In genomic region chr2:9331704-9332103, GRCh38 we compare ENCODE assay signal across 22 cellular contexts.
DNase-seq lines count a peak whose midpoint lies in the region; ATAC-seq and TF ChIP-seq lines count a peak whose summit lies in the region.
"Had no signal": no experiment of that assay in that cellular context is flagged by ENCODE, and none has a peak within 500 bp of the region (broad histone marks: within the 10 kb centered on the region; RNA-seq: fewer than 3 reads in every experiment).

No MANE protein-coding gene starts in this region.

- H3K4me2 ChIP-seq in fibroblast of lung (ENCODE audit: extremely low read depth, insufficient read depth, low read length): no peak overlapping the region

- no peaks in the 10 kb centered on the region for H4K20me1 ChIP-seq in fibroblast of lung (ENCODE audit: control insufficient read depth, extremely low read depth, insufficient read depth, low read length)

- no peak overlapping the region for H3K9ac ChIP-seq in fibroblast of lung (ENCODE audit: insufficient read depth, low read length)

- H3K27ac Mint-ChIP-seq in nephron: peak overlapping the region in 2 of 3 experiments; percentile 33 to 34
- H3K27ac Mint-ChIP-seq: activated T-cell treated with anti-CD3 and anti-CD28 coated beads, Interleukin-2, amount 50 U/mL, for 72 hours; CD4-positive, alpha-beta memory T cell had no signal

- DNase-seq in EL: peak; percentile 10
- peak; percentile 42 to 97 for DNase-seq in fibroblast of lung (ENCODE audit: low read depth in 2 of 2)
- DNase-seq in NCI-H748 (lab: John Stamatoyannopoulos, UW; ENCODE audit: unreplicated experiment): no peak
- DNase-seq in NCI-H345 treated with DMSO at 0.1 percent for 48 hours (lab: John Stamatoyannopoulos, UW; ENCODE audit: unreplicated experiment): no peak
- DNase-seq: activated CD4-positive, CD25-positive, alpha-beta regulatory T cell; activated CD8-positive, alpha-beta memory T cell treated with anti-CD3 and anti-CD28 coated beads for 24 hours; activated naive CD4-positive, alpha-beta T cell treated with anti-CD3 and anti-CD28 coated beads, Interleukin-2, amount 50 U/mL, for 16 hours; activated T-cell treated with anti-CD3 and anti-CD28 coated beads, Interleukin-2, amount 50 U/mL, for 72 hours; CD4-positive, alpha-beta memory T cell; dermis blood vessel endothelial cell; DMS53; left ventricle myocardium inferior; NCI-H1048; right cardiac atrium; SIG-M5 had no signal

- H3K4me3 ChIP-seq in fibroblast of lung (replicated peaks in 1 of 4; ENCODE audit: control extremely low read depth in 1 of 4, insufficient read depth in 1 of 4, low read depth in 3 of 4, low read length in 4 of 4): no peak overlapping the region
- H3K4me3 ChIP-seq: gastroesophageal sphincter, left ventricle myocardium inferior had no signal

- H3K9me3 ChIP-seq in fibroblast of lung (ENCODE audit: control insufficient read depth, insufficient read depth, low read depth, low read length): no peaks in the 10 kb centered on the region
- H3K9me3 ChIP-seq: gastroesophageal sphincter, left ventricle myocardium inferior, neutrophil had no signal

- peaks cover 42% of the 10 kb centered on the region for H3K36me3 Mint-ChIP-seq in nephron (ENCODE audit: low read depth)
- H3K36me3 Mint-ChIP-seq: CD4-positive, alpha-beta memory T cell had no signal

- no peaks in the 10 kb centered on the region for H3K9me3 Mint-ChIP-seq in nephron
- H3K9me3 Mint-ChIP-seq: activated T-cell treated with anti-CD3 and anti-CD28 coated beads, Interleukin-2, amount 50 U/mL, for 72 hours; brain had no signal

- H3K27me3 Mint-ChIP-seq in nephron (ENCODE audit: low read depth): no peaks in the 10 kb centered on the region

- peaks cover 2% of the 10 kb centered on the region for H3K36me3 ChIP-seq in fibroblast of lung (ENCODE audit: control insufficient read depth, insufficient read depth, low read length)
- H3K36me3 ChIP-seq: neutrophil had no signal

- no peaks in the 10 kb centered on the region for H3K79me2 ChIP-seq in fibroblast of lung (ENCODE audit: control insufficient read depth, insufficient read depth, low read length)

- peaks cover 72% of the 10 kb centered on the region for H3K4me1 Mint-ChIP-seq in nephron

- H3K4me3 Mint-ChIP-seq in nephron: no peak overlapping the region
- H3K4me3 Mint-ChIP-seq: activated T-cell treated with anti-CD3 and anti-CD28 coated beads, Interleukin-2, amount 50 U/mL, for 72 hours; brain; CD4-positive, alpha-beta memory T cell had no signal

- H3K4me1 ChIP-seq in fibroblast of lung (ENCODE audit: control insufficient read depth, extremely low read depth, insufficient read depth, low read length): peaks cover 3% of the 10 kb centered on the region

- no peaks in the 10 kb centered on the region for H3K27me3 ChIP-seq in fibroblast of lung (ENCODE audit: control insufficient read depth, insufficient read depth, low read length)
- H3K27me3 ChIP-seq: gastroesophageal sphincter, neutrophil had no signal

- TF ChIP-seq CTCF in VCaP (conservative IDR thresholded peaks at IDR 0.05): no peak
- no peak for TF ChIP-seq CTCF in fibroblast of lung (conservative IDR thresholded peaks at IDR 0.05 in 1 of 2, IDR thresholded peaks at IDR 0.05 in 1 of 2; ENCODE audit: low read depth in 1 of 2, low read length in 2 of 2)
- no peak for TF ChIP-seq CTCF in nephron (IDR thresholded peaks at IDR 0.05; ENCODE audit: unreplicated experiment in 3 of 3)

- H3K27ac ChIP-seq in VCaP (peak overlapping the region; percentile 94), fibroblast of lung (ENCODE audit: insufficient read depth, low read length) (no peak overlapping the region)
- H3K27ac ChIP-seq: neutrophil had no signal

- H2AFZ ChIP-seq in fibroblast of lung (ENCODE audit: low read length): no peak overlapping the region

- ATAC-seq in HG02852 (IDR thresholded peaks at IDR 0.05; ENCODE audit: unreplicated experiment): no peak
- no peak for ATAC-seq in HG02970 (IDR thresholded peaks at IDR 0.05; ENCODE audit: low FRiP score, unreplicated experiment)
- ATAC-seq: activated T-cell treated with anti-CD3 and anti-CD28 coated beads, Interleukin-2, amount 50 U/mL, for 72 hours; gastroesophageal sphincter had no signal

Comparison
In these comparisons a context has a peak if more than half of its experiments do, and no peak if none do; other contexts are left out.
1. DNase-seq: peak in EL (single experiment) and fibroblast of lung (2 of 2); none in NCI-H748 (single experiment) and NCI-H345 treated with DMSO at 0.1 percent for 48 hours (single experiment).